Comparison of ENCODE assay signal across 8 cellular contexts in the genomic region with DNA sequence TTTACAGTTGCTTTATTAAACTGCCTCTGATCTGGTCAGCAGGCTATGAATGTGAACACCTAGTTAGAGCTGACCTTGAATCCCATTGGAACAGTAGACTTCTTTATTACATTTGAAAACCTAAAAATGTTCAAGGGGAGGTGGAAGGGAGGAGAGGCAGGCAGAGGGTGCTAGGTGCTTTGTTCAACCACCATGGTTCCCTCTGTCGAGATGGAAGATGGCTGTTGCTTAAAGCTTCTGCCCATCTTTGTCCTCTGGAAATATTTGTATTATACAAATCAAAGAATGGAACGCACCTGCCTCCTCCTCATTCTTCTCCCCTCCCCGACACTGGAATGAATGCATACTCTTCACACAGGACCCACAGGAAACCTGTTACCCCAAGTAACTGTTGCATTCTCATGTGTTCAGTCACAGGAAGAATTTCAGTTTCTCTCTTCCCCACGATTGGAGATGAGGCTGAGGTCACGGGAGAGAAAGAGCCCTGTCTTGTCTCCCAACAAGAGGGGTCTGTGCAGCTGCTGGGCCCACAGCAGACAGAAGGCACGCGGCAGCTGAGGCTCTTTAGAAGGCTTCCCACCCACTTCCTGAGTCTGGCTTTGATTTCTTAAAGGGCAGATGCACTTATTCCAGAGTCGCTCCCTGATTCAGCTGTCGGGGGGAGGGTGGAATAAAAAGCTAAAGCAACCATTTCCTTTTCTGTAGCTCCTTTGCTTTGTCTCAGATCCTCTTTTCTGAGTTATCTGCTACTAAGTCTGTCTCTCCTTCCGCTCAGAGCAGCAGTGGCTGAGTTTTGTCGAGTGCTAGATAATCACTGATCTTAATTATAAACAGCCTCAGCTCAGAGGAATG.
DNase-seq lines count a peak whose midpoint lies in the region; ATAC-seq, FAIRE-seq and TF ChIP-seq lines count a peak whose summit lies in the region.

No MANE protein-coding gene starts in this region.

- H3K27me3 ChIP-seq in adipocyte (replicated peaks; ENCODE audit: control insufficient read depth, insufficient read depth, low read length), result no peaks in the 10 kb centered on the region

- H3K4me3 ChIP-seq in adipocyte (ENCODE audit: low read length) (peak overlapping the region; percentile 69), kidney (ENCODE audit: low read length in 2 of 2) (peak overlapping the region in 1 of 2 donors; percentile 7)

- FAIRE-seq in kidney (lab: Jason Lieb, UNC), result no peak

- H3K36me3 ChIP-seq in adipocyte (ENCODE audit: control insufficient read depth, insufficient read depth, low read length, severe bottlenecking), result no peaks in the 10 kb centered on the region
- no peaks in the 10 kb centered on the region for H3K36me3 ChIP-seq in kidney (ENCODE audit: control insufficient read depth in 1 of 2, insufficient read depth in 2 of 2, low read length in 2 of 2)

- H3K27ac ChIP-seq in kidney (ENCODE audit: low read depth in 2 of 2, low read length in 2 of 2), result peak overlapping the region in 1 of 2 donors; percentile 23

- peaks cover 11% of the 10 kb centered on the region for H3K4me1 ChIP-seq in adipocyte (ENCODE audit: control insufficient read depth, insufficient read depth, low read length)
- H3K4me1 ChIP-seq in kidney (ENCODE audit: control insufficient read depth in 1 of 2, insufficient read depth in 1 of 2, low read depth in 1 of 2, low read length in 2 of 2), result no peaks in the 10 kb centered on the region

- DNase-seq in NCI-H748 (lab: John Stamatoyannopoulos, UW; ENCODE audit: unreplicated experiment), result peak; percentile 39
- no peak for DNase-seq in NCI-H748 treated with DMSO at 0.1 percent for 48 hours (lab: John Stamatoyannopoulos, UW)
- peak; percentile 76 for DNase-seq in RPMI7951 (ENCODE audit: low read depth)
- DNase-seq in adipocyte (ENCODE audit: low read depth), result peak; percentile 43
- peak; percentile 74 for DNase-seq in kidney
- peak; percentile 4 for DNase-seq in stimulated activated CD8-positive, alpha-beta memory T cell treated with anti-CD3 and anti-CD28 coated beads, Interleukin-15, amount 100 ng/mL, for 1 hour (ENCODE audit: low read depth)
- DNase-seq in HT-29 (ENCODE audit: low spot score), result no peak

- intact Hi-C loops in kidney (cut with DNase I), result no loop called here

- peak; percentile 81 for ATAC-seq in HG02938 (IDR thresholded peaks at IDR 0.05; ENCODE audit: unreplicated experiment)

- H3K9ac ChIP-seq in adipocyte (ENCODE audit: low read length) (peak overlapping the region; percentile 64), kidney (ENCODE audit: low read length in 2 of 2) (no peak overlapping the region)

- TF ChIP-seq CTCF in kidney (IDR thresholded peaks at IDR 0.05; ENCODE audit: borderline replicate concordance, extremely low read depth, insufficient read depth), result no peak

- H3K9me3 ChIP-seq in adipocyte (ENCODE audit: control insufficient read depth, low read length), result no peaks in the 10 kb centered on the region
- H3K9me3 ChIP-seq in kidney (ENCODE audit: control insufficient read depth in 1 of 2, low read length in 2 of 2), result no peaks in the 10 kb centered on the region

Comparison
In these comparisons a context has a peak if more than half of its experiments do, and no peak if none do; other contexts are left out.
1. DNase-seq: peak in NCI-H748 (single experiment), RPMI7951 (single experiment), adipocyte (single experiment), kidney (single experiment) and stimulated activated CD8-positive, alpha-beta memory T cell treated with anti-CD3 and anti-CD28 coated beads, Interleukin-15, amount 100 ng/mL, for 1 hour (single experiment); none in NCI-H748 treated with DMSO at 0.1 percent for 48 hours (single experiment) and HT-29 (single experiment).